31 cellular contexts compared by ENCODE assay signal in genomic region chr19:46002678-46003275, GRCh38. TPM values are rescaled to one million over a fixed set of nuclear protein-coding genes. Genes with fewer than 3 reads are reported as not detected.
"Had no signal": no experiment of that assay in that cellular context is flagged by ENCODE, and none has a peak within 500 bp of the region (broad histone marks: within the 10 kb centered on the region; RNA-seq: fewer than 3 reads in every experiment).

No MANE protein-coding gene starts in this region.

- H3K4me1 ChIP-seq: upper lobe of right lung had no signal

- H3K36me3 ChIP-seq: thyroid gland, transverse colon, uterus had no signal

- H3K4me3 ChIP-seq: stomach, suprapubic skin, testis, thoracic aorta, thyroid gland, tibial artery, tibial nerve, transverse colon, upper lobe of left lung, upper lobe of right lung, uterus, vagina had no signal

- FAIRE-seq: urothelium cell line had no signal

- H3K27me3 ChIP-seq: suprapubic skin, testis, thyroid gland, transverse colon, upper lobe of left lung, upper lobe of right lung, uterus, vagina had no signal

- DNase-seq: stimulated activated CD4-positive, alpha-beta T cell treated with anti-CD3 and anti-CD28 coated beads, Interleukin-2, amount 100 ng/mL, for 48 hours; stimulated activated CD4-positive, alpha-beta T cell treated with anti-CD3 and anti-CD28 coated beads, Interleukin-4, amount 100 ng/mL, for 1 hour; stimulated activated CD4-positive, alpha-beta T cell treated with anti-CD3 and anti-CD28 coated beads, Interleukin-4, amount 100 ng/mL, for 24 hours; stimulated activated CD4-positive, alpha-beta T cell treated with anti-CD3 and anti-CD28 coated beads, Interleukin-4, amount 100 ng/mL, for 4 hours; stimulated activated CD8-positive, alpha-beta memory T cell treated with anti-CD3 and anti-CD28 coated beads, Interleukin-4, amount 100 ng/mL, for 48 hours; stimulated activated naive B cell treated with anti-CD40 and anti-IgM and Interleukin-4, amounts not matched to agents 10 μg/mL and 1 μg/mL and 100 μg/mL, for 72 hours; stimulated activated naive CD4-positive, alpha-beta T cell; stimulated activated naive CD4-positive, alpha-beta T cell treated with Interleukin-2 at 50 U/mL for 16 hours; stimulated activated naive CD8-positive, alpha-beta T cell treated with anti-CD3 and anti-CD28 coated beads, Interleukin-15, amount 100 ng/mL, for 72 hours; stimulated activated naive CD8-positive, alpha-beta T cell treated with anti-CD3 and anti-CD28 coated beads, Interleukin-15, Interleukin-2, amounts not matched to agents 100 U/mL and 50 U/mL, for 24 hours; stomach; substantia nigra; testis; thyroid gland; tibial artery; transverse colon; trophoblast cell; upper lobe of left lung; upper lobe of right lung; uterus had no signal

- H3K9me3 ChIP-seq: stomach, suprapubic skin, testis, thoracic aorta, thyroid gland, tibial artery, tibial nerve, transverse colon, upper lobe of left lung, upper lobe of right lung, uterus, vagina had no signal

- ATAC-seq: stimulated activated effector memory CD8-positive, alpha-beta T cell treated with anti-CD3 and anti-CD28 coated beads, Interleukin-12 subunit alpha, Interleukin-12 subunit beta, amount 100 ng/mL, for 72 hours; stimulated activated memory B cell treated with anti-CD40 and anti-IgM and Interleukin-4, amounts not matched to agents 10 μg/mL and 1 μg/mL and 100 μg/mL, for 72 hours; stimulated activated naive B cell treated with anti-CD40 and anti-IgM and Interleukin-4, amounts not matched to agents 10 μg/mL and 1 μg/mL and 100 μg/mL, for 72 hours; stimulated activated naive CD8-positive, alpha-beta T cell treated with anti-CD3 and anti-CD28 coated beads, Interleukin-15, amount 100 ng/mL, for 72 hours; stimulated activated naive CD8-positive, alpha-beta T cell treated with anti-CD3 and anti-CD28 coated beads, Interleukin-15, Interleukin-2, amounts not matched to agents 100 U/mL and 50 U/mL, for 24 hours; upper lobe of right lung had no signal

- H3K27ac ChIP-seq: stomach, suprapubic skin, testis, thoracic aorta, thyroid gland, tibial artery, tibial nerve, transverse colon, upper lobe of left lung, upper lobe of right lung, uterus, vagina had no signal

RNA-seq across cellular contexts. Expression of gene PGLYRP1, which starts 20.1 kb away (rescaled TPM):
- total RNA-seq: stomach, subcutaneous adipose tissue, suprapubic skin, temporal lobe, testis, thoracic aorta, tibial nerve, transverse colon, ureter, urinary bladder, uterus, vagina had no signal

RNA-seq across cellular contexts. Expression of gene IGFL4, which starts 38.0 kb away (rescaled TPM):
- total RNA-seq: stomach, subcutaneous adipose tissue, thoracic aorta, thyroid gland, transverse colon, upper lobe of left lung, upper lobe of right lung, ureter, uterus, vagina had no signal
- polyA plus RNA-seq: urinary bladder had no signal
